In the genomic region with DNA sequence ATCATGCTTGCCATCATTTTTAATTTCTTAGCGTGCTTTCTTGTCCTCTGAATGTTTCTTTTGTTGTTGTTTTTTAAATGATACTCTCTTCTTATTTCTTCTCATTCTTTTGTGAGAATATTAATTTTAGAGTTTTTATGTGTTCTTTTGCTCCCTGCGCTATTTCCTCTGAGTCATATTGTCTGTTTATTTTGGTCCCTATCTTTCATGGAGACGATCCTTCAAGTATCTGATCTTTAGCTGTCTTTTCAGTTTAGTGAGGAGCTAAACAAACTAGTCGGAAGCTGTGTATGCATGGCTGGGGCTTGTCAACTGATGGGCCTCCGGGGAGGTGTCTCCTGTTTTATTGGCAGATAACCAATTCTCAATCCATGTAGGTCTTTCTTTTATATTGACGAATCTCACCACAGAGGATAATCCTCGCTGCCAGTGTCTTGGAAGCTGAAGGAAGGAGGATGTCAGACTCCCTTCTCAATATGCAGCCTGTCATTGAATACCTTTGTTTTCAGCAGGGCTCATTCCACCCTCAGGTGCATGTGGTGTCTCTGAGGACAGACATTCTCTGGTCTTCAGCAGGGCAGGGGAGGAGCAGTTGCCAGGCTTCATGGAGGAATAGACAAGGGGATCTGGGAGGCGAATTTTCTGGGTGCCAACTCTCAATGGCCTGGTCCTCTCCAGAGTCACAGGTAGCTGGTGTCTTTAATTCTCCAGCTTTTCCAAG, we compare ENCODE assay signal across 16 cellular contexts.
DNase-seq lines count a peak whose midpoint lies in the region; ATAC-seq and TF ChIP-seq lines count a peak whose summit lies in the region.
"Had no signal": no experiment of that assay in that cellular context is flagged by ENCODE, and none has a peak within 500 bp of the region (broad histone marks: within the 10 kb centered on the region; RNA-seq: fewer than 3 reads in every experiment).

No MANE protein-coding gene starts in this region.

- H3K27me3 ChIP-seq in SK-N-SH (ENCODE audit: insufficient read depth): no peaks in the 10 kb centered on the region
- H3K27me3 ChIP-seq in skeletal muscle satellite cell (ENCODE audit: control insufficient read depth, insufficient read depth, low read length): no peaks in the 10 kb centered on the region
- H3K27me3 ChIP-seq in PC-9 (ENCODE audit: insufficient read depth, low read depth): no peaks in the 10 kb centered on the region
- H3K27me3 ChIP-seq: BLaER1 treated with 17β-estradiol and CSF1 and Interleukin-3, amounts not matched to agents 10 nM and 100 nM; SJCRH30 had no signal

- CTCF ChIA-PET in SK-N-SH (lab: Yijun Ruan, JAX) (interaction anchor here (0.5 to 1.3 kb wide), 2 partner anchors 77 to 779 kb away, joined by 3 to 4 read pairs; no protein-coding TSS in a partner anchor), PC-9 (lab: Charles Lee) (no interaction called here)

- H3K9me3 ChIP-seq in SK-N-SH (no peaks in the 10 kb centered on the region), skeletal muscle satellite cell (replicated peaks; ENCODE audit: low read length) (no peaks in the 10 kb centered on the region), PC-9 (ENCODE audit: insufficient read depth, low read depth) (peaks cover 11% of the 10 kb centered on the region; the same call in 1 of the 2 replicates)
- H3K9me3 ChIP-seq: BLaER1 treated with 17β-estradiol and CSF1 and Interleukin-3, amounts not matched to agents 10 nM and 100 nM; SJCRH30 had no signal

- H3K27ac ChIP-seq in SK-N-SH (ENCODE audit: low read depth in 2 of 2, low read length in 1 of 2) (peak overlapping the region in 1 of 2 experiments; percentile 54; a peak in 2 of 4 replicates), PC-9 (no peak overlapping the region)
- H3K27ac ChIP-seq: 22Rv1; BLaER1 treated with 17β-estradiol and CSF1 and Interleukin-3, amounts not matched to agents 10 nM and 100 nM; SJCRH30 had no signal

- no peak for TF ChIP-seq EP300 in SK-N-SH (IDR thresholded peaks at IDR 0.05; ENCODE audit: borderline replicate concordance in 1 of 2, low read depth in 1 of 2, low read length in 1 of 2)

- 66% methylated on average over 8 of the region's 8 CpGs for WGBS in SK-N-SH (ENCODE audit: low lambda C conversion rate)

- H2AFZ ChIP-seq in SK-N-SH (ENCODE audit: low read depth) (no peak overlapping the region), PC-9 (no peak overlapping the region)

- peaks cover 12% of the 10 kb centered on the region for H3F3A ChIP-seq in SK-N-SH (replicated peaks; ENCODE audit: insufficient read depth)
- peaks cover 23% of the 10 kb centered on the region for H3F3A ChIP-seq in PC-9 (ENCODE audit: insufficient read depth, low read depth)

- no peaks in the 10 kb centered on the region for H3K79me2 ChIP-seq in SK-N-SH (ENCODE audit: insufficient read depth)
- no peaks in the 10 kb centered on the region for H3K79me2 ChIP-seq in PC-9 (ENCODE audit: low read depth)

- TF ChIP-seq CTCF in SK-N-SH (IDR thresholded peaks at IDR 0.05) (no peak), choroid plexus epithelial cell (conservative IDR thresholded peaks at IDR 0.05; ENCODE audit: low read depth, low read length) (no peak), PC-9 (conservative IDR thresholded peaks at IDR 0.05) (no peak)

- POLR2A ChIA-PET in SK-N-SH (lab: Yijun Ruan, JAX): no interaction called here
- POLR2A ChIA-PET in PC-9 (lab: Charles Lee; ENCODE audit: unreplicated experiment): no interaction called here

- H3K36me3 ChIP-seq in SK-N-SH (replicated peaks in 1 of 2; ENCODE audit: control insufficient read depth in 1 of 2, insufficient read depth in 2 of 2, low read length in 1 of 2): no peaks in the 10 kb centered on the region
- H3K36me3 ChIP-seq in skeletal muscle satellite cell (ENCODE audit: insufficient read depth, low read length): no peaks in the 10 kb centered on the region
- H3K36me3 ChIP-seq in PC-9 (ENCODE audit: low read depth): no peaks in the 10 kb centered on the region
- H3K36me3 ChIP-seq: BLaER1 treated with 17β-estradiol and CSF1 and Interleukin-3, amounts not matched to agents 10 nM and 100 nM; SJCRH30 had no signal

- TF ChIP-seq RAD21 in SK-N-SH (IDR thresholded peaks at IDR 0.05; ENCODE audit: low read length): no peak

- H3K4me1 ChIP-seq in SK-N-SH (ENCODE audit: control insufficient read depth in 1 of 2, insufficient read depth in 2 of 2, low read depth in 1 of 2, low read length in 1 of 2) (peaks cover 0 to 20% of the 10 kb centered on the region in 2 experiments; a peak in 1 of 4 replicates), skeletal muscle satellite cell (ENCODE audit: control insufficient read depth, insufficient read depth, low read length) (peaks cover 19% of the 10 kb centered on the region), PC-9 (replicated peaks; ENCODE audit: insufficient read depth) (peaks cover 24% of the 10 kb centered on the region)
- H3K4me1 ChIP-seq: SJCRH30 had no signal

- no peak for DNase-seq in SK-N-SH
- peak; percentile 33 for DNase-seq in NCI-H82 treated with DMSO at 0.1 percent for 48 hours (lab: John Stamatoyannopoulos, UW; ENCODE audit: unreplicated experiment)
- peak; percentile 19 for DNase-seq in choroid plexus epithelial cell (ENCODE audit: low read depth)
- DNase-seq in T-helper 1 cell: no peak
- DNase-seq in ecto neural progenitor cell (ENCODE audit: low spot score): no peak
- no peak for DNase-seq in PC-9
- DNase-seq: DMS 273 treated with DMSO at 0.1 percent for 48 hours, NCI-H1105, NCI-H187, NCI-H345, NCI-H526, SJCRH30 had no signal

- H3K4me3 ChIP-seq in SK-N-SH (ENCODE audit: low read depth in 2 of 2, low read length in 1 of 2) (no peak overlapping the region), choroid plexus epithelial cell (ENCODE audit: low read depth, low read length) (no peak overlapping the region), skeletal muscle satellite cell (ENCODE audit: low read length) (no peak overlapping the region), PC-9 (no peak overlapping the region)
- H3K4me3 ChIP-seq: BLaER1 treated with 17β-estradiol and CSF1 and Interleukin-3, amounts not matched to agents 10 nM and 100 nM; SJCRH30 had no signal

- H4K20me1 ChIP-seq in SK-N-SH (ENCODE audit: insufficient read depth) (no peaks in the 10 kb centered on the region), PC-9 (ENCODE audit: insufficient read depth) (no peaks in the 10 kb centered on the region)
- H4K20me1 ChIP-seq: BLaER1 treated with 17β-estradiol and CSF1 and Interleukin-3, amounts not matched to agents 10 nM and 100 nM had no signal

- intact Hi-C loops in PC-9 (cut with micrococcal nuclease; ENCODE audit: unreplicated experiment): no loop called here

- H3K9me2 ChIP-seq in SK-N-SH: no peaks in the 10 kb centered on the region
- H3K9me2 ChIP-seq in PC-9 (ENCODE audit: insufficient read depth): no peaks in the 10 kb centered on the region

- peak overlapping the region; percentile 42 for H3K4me2 ChIP-seq in SK-N-SH
- H3K4me2 ChIP-seq in skeletal muscle satellite cell (ENCODE audit: low read length): peak overlapping the region; percentile 41
- H3K4me2 ChIP-seq in PC-9: no peak overlapping the region

- BruUV-seq in PC-9 (replicated peaks; lab: Mats Ljungman, UMichigan): no TSS peak

- no peak; the same call in 2 of the 3 replicates for ATAC-seq in SK-N-SH treated with all-trans-retinoic acid at 6 μM for 48 hours

- H3K9ac ChIP-seq in SK-N-SH (no peak overlapping the region), skeletal muscle satellite cell (ENCODE audit: low read depth, low read length) (no peak overlapping the region)
- H3K9ac ChIP-seq: BLaER1 treated with 17β-estradiol and CSF1 and Interleukin-3, amounts not matched to agents 10 nM and 100 nM had no signal

TF ChIP-seq in SK-N-SH, 30 proteins besides CTCF, POLR2A, EP300 and RAD21 (continues in another document):
- TF ChIP-seq RCOR1 (IDR thresholded peaks at IDR 0.05; ENCODE audit: low read length) (no peak), JUND (IDR thresholded peaks at IDR 0.05) (0 out of 2 replicates have a peak, but pooled peaks have one; percentile 17), FOXM1 (IDR thresholded peaks at IDR 0.05; ENCODE audit: low read depth) (no peak), TCF12 (IDR thresholded peaks at IDR 0.05) (0 out of 2 replicates have a peak, but pooled peaks have one; percentile 8)
- TF ChIP-seq, protein P1, sequence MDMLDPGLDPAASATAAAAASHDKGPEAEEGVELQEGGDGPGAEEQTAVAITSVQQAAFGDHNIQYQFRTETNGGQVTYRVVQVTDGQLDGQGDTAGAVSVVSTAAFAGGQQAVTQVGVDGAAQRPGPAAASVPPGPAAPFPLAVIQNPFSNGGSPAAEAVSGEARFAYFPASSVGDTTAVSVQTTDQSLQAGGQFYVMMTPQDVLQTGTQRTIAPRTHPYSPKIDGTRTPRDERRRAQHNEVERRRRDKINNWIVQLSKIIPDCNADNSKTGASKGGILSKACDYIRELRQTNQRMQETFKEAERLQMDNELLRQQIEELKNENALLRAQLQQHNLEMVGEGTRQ (IDR thresholded peaks at IDR 0.05; ENCODE audit: borderline replicate concordance, low read depth, low read length): no peak

TF ChIP-seq in SK-N-SH treated with all-trans-retinoic acid at 6 μM for 48 hours, 23 proteins besides CTCF, POLR2A, EP300 and RAD21:
- TF ChIP-seq ARNTL (CRISPR knock-in tag; IDR thresholded peaks at IDR 0.05; ENCODE audit: borderline replicate concordance, low read depth): no peak
- no peak for TF ChIP-seq TCF4 (CRISPR knock-in tag; IDR thresholded peaks at IDR 0.05; ENCODE audit: borderline replicate concordance)
- TF ChIP-seq PPARA (CRISPR knock-in tag; IDR thresholded peaks at IDR 0.05; ENCODE audit: borderline replicate concordance): no peak
- TF ChIP-seq, protein P2, sequence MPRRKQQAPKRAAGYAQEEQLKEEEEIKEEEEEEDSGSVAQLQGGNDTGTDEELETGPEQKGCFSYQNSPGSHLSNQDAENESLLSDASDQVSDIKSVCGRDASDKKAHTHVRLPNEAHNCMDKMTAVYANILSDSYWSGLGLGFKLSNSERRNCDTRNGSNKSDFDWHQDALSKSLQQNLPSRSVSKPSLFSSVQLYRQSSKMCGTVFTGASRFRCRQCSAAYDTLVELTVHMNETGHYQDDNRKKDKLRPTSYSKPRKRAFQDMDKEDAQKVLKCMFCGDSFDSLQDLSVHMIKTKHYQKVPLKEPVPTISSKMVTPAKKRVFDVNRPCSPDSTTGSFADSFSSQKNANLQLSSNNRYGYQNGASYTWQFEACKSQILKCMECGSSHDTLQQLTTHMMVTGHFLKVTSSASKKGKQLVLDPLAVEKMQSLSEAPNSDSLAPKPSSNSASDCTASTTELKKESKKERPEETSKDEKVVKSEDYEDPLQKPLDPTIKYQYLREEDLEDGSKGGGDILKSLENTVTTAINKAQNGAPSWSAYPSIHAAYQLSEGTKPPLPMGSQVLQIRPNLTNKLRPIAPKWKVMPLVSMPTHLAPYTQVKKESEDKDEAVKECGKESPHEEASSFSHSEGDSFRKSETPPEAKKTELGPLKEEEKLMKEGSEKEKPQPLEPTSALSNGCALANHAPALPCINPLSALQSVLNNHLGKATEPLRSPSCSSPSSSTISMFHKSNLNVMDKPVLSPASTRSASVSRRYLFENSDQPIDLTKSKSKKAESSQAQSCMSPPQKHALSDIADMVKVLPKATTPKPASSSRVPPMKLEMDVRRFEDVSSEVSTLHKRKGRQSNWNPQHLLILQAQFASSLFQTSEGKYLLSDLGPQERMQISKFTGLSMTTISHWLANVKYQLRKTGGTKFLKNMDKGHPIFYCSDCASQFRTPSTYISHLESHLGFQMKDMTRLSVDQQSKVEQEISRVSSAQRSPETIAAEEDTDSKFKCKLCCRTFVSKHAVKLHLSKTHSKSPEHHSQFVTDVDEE (CRISPR knock-in tag; IDR thresholded peaks at IDR 0.05): no peak

Comparison
In these comparisons a context has a peak if more than half of its experiments do, and no peak if none do; other contexts are left out.
1. DNase-seq: peak in NCI-H82 treated with DMSO at 0.1 percent for 48 hours (single experiment) and choroid plexus epithelial cell (single experiment); none in SK-N-SH (single experiment), T-helper 1 cell (0 of 5), ecto neural progenitor cell (single experiment) and PC-9 (0 of 2).